22 cellular contexts compared by ENCODE assay signal in genomic region chr20:41811456-41811855, GRCh38.
"Had no signal": no experiment of that assay in that cellular context is flagged by ENCODE, and none has a peak within 500 bp of the region (broad histone marks: within the 10 kb centered on the region; RNA-seq: fewer than 3 reads in every experiment).

No MANE protein-coding gene starts in this region.

- DNase-seq: colonic mucosa; cortex of kidney; dermis blood vessel endothelial cell; dorsolateral prefrontal cortex; effector CD4-positive, alpha-beta T cell; effector CD8-positive, alpha-beta T cell; effector memory CD4-positive, alpha-beta T cell; effector memory CD8-positive, alpha-beta T cell; endodermal cell; erythroblast; esophagus squamous epithelium; foreskin fibroblast; foreskin keratinocyte; foreskin melanocyte; gastrocnemius medialis; glutamatergic neuron; head of caudate nucleus; heart left ventricle; heart right ventricle had no signal

- ATAC-seq: effector memory CD8-positive, alpha-beta T cell; esophagus mucosa; foreskin keratinocyte; gastrocnemius medialis; gastroesophageal sphincter; heart left ventricle; heart right ventricle had no signal

- H3K27me3 Mint-ChIP-seq: dendritic cell treated with granulocyte-macrophage colony-stimulating factor and Interleukin-4, amounts not matched to agents 40 ng/mL and 50 ng/mL, for 4 days; effector memory CD8-positive, alpha-beta T cell had no signal

- H3K27ac Mint-ChIP-seq: dendritic cell treated with granulocyte-macrophage colony-stimulating factor and Interleukin-4, amounts not matched to agents 40 ng/mL and 50 ng/mL, for 4 days; effector memory CD8-positive, alpha-beta T cell; endodermal cell had no signal

- H3K4me1 Mint-ChIP-seq: endodermal cell had no signal

- H3K4me3 Mint-ChIP-seq: dendritic cell treated with granulocyte-macrophage colony-stimulating factor and Interleukin-4, amounts not matched to agents 40 ng/mL and 50 ng/mL, for 4 days; effector memory CD8-positive, alpha-beta T cell; endodermal cell had no signal
